13 cellular contexts compared by ENCODE assay signal in the genomic region with DNA sequence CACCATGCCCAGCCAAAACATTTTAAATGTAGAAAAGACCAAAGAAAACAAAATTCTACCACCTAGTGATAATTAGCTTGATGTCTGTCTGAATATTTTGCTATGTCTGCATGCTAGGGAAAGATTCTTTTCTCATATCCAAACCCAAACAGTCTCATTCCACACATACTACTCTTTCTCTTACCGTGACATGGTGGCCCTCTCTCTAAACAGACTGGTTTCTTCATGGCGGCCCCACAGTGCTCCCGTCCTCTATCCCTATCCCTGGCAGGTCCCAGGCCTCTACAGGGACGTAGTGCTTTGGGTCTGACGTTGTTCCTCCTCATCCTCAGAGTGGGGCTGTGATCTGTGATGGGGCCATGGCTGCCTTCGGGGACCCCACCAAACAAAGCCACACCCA. TPM values are rescaled to one million over a fixed set of nuclear protein-coding genes. Genes with fewer than 3 reads are reported as not detected.
DNase-seq lines count a peak whose midpoint lies in the region; ATAC-seq and TF ChIP-seq lines count a peak whose summit lies in the region.
"Had no signal": no experiment of that assay in that cellular context is flagged by ENCODE, and none has a peak within 500 bp of the region (broad histone marks: within the 10 kb centered on the region; RNA-seq: fewer than 3 reads in every experiment).

No MANE protein-coding gene starts in this region.

- no peaks in the 10 kb centered on the region for H3K27me3 Mint-ChIP-seq in natural killer cell treated with Interleukin-12 subunit alpha and Interleukin-12 subunit beta and Interleukin-15 and Interleukin-18, amount 100 ng/mL, for 72 hours
- H3K27me3 Mint-ChIP-seq in natural killer cell (ENCODE audit: low read depth in 2 of 2) = no peaks in the 10 kb centered on the region
- H3K27me3 Mint-ChIP-seq in central memory CD8-positive, alpha-beta T cell = no peaks in the 10 kb centered on the region

- peaks cover 0 to 12% of the 10 kb centered on the region in 2 donors for H3K4me1 ChIP-seq in neuronal stem cell (ENCODE audit: control insufficient read depth in 2 of 2, insufficient read depth in 1 of 2, low read depth in 1 of 2, low read length in 2 of 2)
- H3K4me1 ChIP-seq: HAP-1 had no signal

- H4K8ac ChIP-seq in neuronal stem cell (ENCODE audit: low read depth, low read length) = no peak overlapping the region

- no peak overlapping the region for H2AK5ac ChIP-seq in neuronal stem cell (ENCODE audit: low read depth, low read length)

- H3K9me3 ChIP-seq in neuronal stem cell (replicated peaks in 1 of 2; ENCODE audit: control insufficient read depth in 2 of 2, insufficient read depth in 1 of 2, low read depth in 1 of 2, low read length in 2 of 2) = no peaks in the 10 kb centered on the region
- H3K9me3 ChIP-seq: BLaER1, HAP-1 had no signal

- intact Hi-C loops in natural killer cell (cut with micrococcal nuclease) = no loop called here

- WGBS in neuronal stem cell (ENCODE audit: extremely low coverage in 2 of 2, insufficient read length in 2 of 2, insufficient replicate concordance in 1 of 2), 2 donors = no CpG with 5 or more reads among the region's 6 CpGs

- peaks cover 6 to 7% of the 10 kb centered on the region in 2 donors for H3K4me1 Mint-ChIP-seq in natural killer cell treated with Interleukin-12 subunit alpha and Interleukin-12 subunit beta and Interleukin-15 and Interleukin-18, amount 100 ng/mL, for 72 hours (ENCODE audit: low read depth in 2 of 2)
- peaks cover 0 to 4% of the 10 kb centered on the region in 2 donors for H3K4me1 Mint-ChIP-seq in natural killer cell
- H3K4me1 Mint-ChIP-seq in central memory CD8-positive, alpha-beta T cell = peaks cover 63% of the 10 kb centered on the region

- no peak overlapping the region for H3K4ac ChIP-seq in neuronal stem cell (ENCODE audit: low read length)

- H4K91ac ChIP-seq in neuronal stem cell (ENCODE audit: low read depth, low read length, poor library complexity) = no peak overlapping the region

- H3K4me3 Mint-ChIP-seq in natural killer cell treated with Interleukin-12 subunit alpha and Interleukin-12 subunit beta and Interleukin-15 and Interleukin-18, amount 100 ng/mL, for 72 hours = no peak overlapping the region
- H3K4me3 Mint-ChIP-seq in natural killer cell = no peak overlapping the region
- H3K4me3 Mint-ChIP-seq in central memory CD8-positive, alpha-beta T cell = no peak overlapping the region

- peak overlapping the region; percentile 22 for H3K23ac ChIP-seq in neuronal stem cell (ENCODE audit: low read depth, low read length, poor library complexity)

- H3K79me1 ChIP-seq in neuronal stem cell (ENCODE audit: low read depth, low read length) = no peaks in the 10 kb centered on the region

- H3K36me3 Mint-ChIP-seq in natural killer cell treated with Interleukin-12 subunit alpha and Interleukin-12 subunit beta and Interleukin-15 and Interleukin-18, amount 100 ng/mL, for 72 hours = no peaks in the 10 kb centered on the region
- no peaks in the 10 kb centered on the region for H3K36me3 Mint-ChIP-seq in natural killer cell
- H3K36me3 Mint-ChIP-seq in central memory CD8-positive, alpha-beta T cell (ENCODE audit: insufficient read depth) = peaks cover 4% of the 10 kb centered on the region

- H2BK15ac ChIP-seq in neuronal stem cell (ENCODE audit: low read length) = no peak overlapping the region

- peaks cover 0 to 11% (median 0%) of the 10 kb centered on the region in 3 experiments for H3K27me3 ChIP-seq in neuronal stem cell (ENCODE audit: control insufficient read depth in 3 of 3, insufficient read depth in 3 of 3, low read depth in 1 of 3, low read length in 3 of 3)
- H3K27me3 ChIP-seq: BLaER1 had no signal

- H3K27ac Mint-ChIP-seq in natural killer cell treated with Interleukin-12 subunit alpha and Interleukin-12 subunit beta and Interleukin-15 and Interleukin-18, amount 100 ng/mL, for 72 hours = no peak overlapping the region
- H3K27ac Mint-ChIP-seq in natural killer cell = no peak overlapping the region
- H3K27ac Mint-ChIP-seq in central memory CD8-positive, alpha-beta T cell (ENCODE audit: low read depth) = peak overlapping the region; percentile 74

- no peak for TF ChIP-seq CTCF in natural killer cell (IDR thresholded peaks at IDR 0.05)

- H3K4me3 ChIP-seq in neuronal stem cell (ENCODE audit: low read length in 2 of 2) = no peak overlapping the region
- H3K4me3 ChIP-seq: BLaER1, HAP-1 had no signal

- H2BK120ac ChIP-seq in neuronal stem cell (ENCODE audit: low read depth, low read length) = no peak overlapping the region

- H3K14ac ChIP-seq in neuronal stem cell (ENCODE audit: low read length) = no peak overlapping the region

- no peak overlapping the region for H2AFZ ChIP-seq in neuronal stem cell (ENCODE audit: low read length)

- DNase-seq in natural killer cell treated with Interleukin-12 subunit alpha and Interleukin-12 subunit beta and Interleukin-15 and Interleukin-18, amount 100 ng/mL, for 72 hours (ENCODE audit: low spot score) = peak; percentile 13
- no peak for DNase-seq in natural killer cell
- no peak for DNase-seq in central memory CD8-positive, alpha-beta T cell (ENCODE audit: low spot score in 2 of 2)
- no peak for DNase-seq in neuronal stem cell (ENCODE audit: low spot score)
- no peak for DNase-seq in SK-N-DZ (ENCODE audit: low spot score)
- no peak for DNase-seq in KG1 (lab: John Stamatoyannopoulos, UW)
- DNase-seq in activated naive CD4-positive, alpha-beta T cell treated with Interleukin-2 at 50 U/mL for 16 hours = no peak
- DNase-seq in NK-92 (lab: John Stamatoyannopoulos, UW; ENCODE audit: unreplicated experiment) = no peak
- DNase-seq: DMS53, GF-D8 had no signal

- H3K18ac ChIP-seq in neuronal stem cell (ENCODE audit: low read length) = no peak overlapping the region

- no peak for ATAC-seq in natural killer cell treated with Interleukin-12 subunit alpha and Interleukin-12 subunit beta and Interleukin-15 and Interleukin-18, amount 100 ng/mL, for 72 hours
- no peak for ATAC-seq in natural killer cell
- no peak for ATAC-seq in central memory CD8-positive, alpha-beta T cell (replicated peaks; ENCODE audit: extremely low read depth, poor library complexity, severe bottlenecking)

- H3K4me2 ChIP-seq in neuronal stem cell (ENCODE audit: insufficient read depth, low read length, poor library complexity, severe bottlenecking) = no peak overlapping the region
- H3K4me2 ChIP-seq: BLaER1 had no signal

- no peak overlapping the region for H2BK12ac ChIP-seq in neuronal stem cell (ENCODE audit: low read length)

- no peaks in the 10 kb centered on the region for H3K36me3 ChIP-seq in neuronal stem cell (replicated peaks in 1 of 2; ENCODE audit: control insufficient read depth in 2 of 2, insufficient read depth in 2 of 2, low read length in 2 of 2)
- H3K36me3 ChIP-seq: BLaER1, HAP-1 had no signal

- H3K9ac ChIP-seq in neuronal stem cell (ENCODE audit: low read depth, low read length, poor library complexity) = no peak overlapping the region
- H3K9ac ChIP-seq: BLaER1 had no signal

- H2BK5ac ChIP-seq in neuronal stem cell (ENCODE audit: low read length) = no peak overlapping the region

- no peaks in the 10 kb centered on the region for H3K9me3 Mint-ChIP-seq in natural killer cell treated with Interleukin-12 subunit alpha and Interleukin-12 subunit beta and Interleukin-15 and Interleukin-18, amount 100 ng/mL, for 72 hours
- H3K9me3 Mint-ChIP-seq in natural killer cell = no peaks in the 10 kb centered on the region
- no peaks in the 10 kb centered on the region for H3K9me3 Mint-ChIP-seq in central memory CD8-positive, alpha-beta T cell

- no peak overlapping the region for H3K27ac ChIP-seq in neuronal stem cell (replicated peaks; ENCODE audit: low read length)
- H3K27ac ChIP-seq: 22Rv1, BLaER1 had no signal

RNA-seq across cellular contexts. Expression of gene CORO2A, which starts 8.1 kb away (rescaled TPM):
- 1 to 10 TPM in 1 of 2 donors, under 1 TPM in 1; 0.95 to 1.8 TPM for total RNA-seq in natural killer cell treated with Interleukin-12 subunit alpha and Interleukin-12 subunit beta and Interleukin-15 and Interleukin-18, amount 100 ng/mL, for 72 hours
- 1 to 10 TPM; 1.9 to 3.6 (median 2.3) TPM for total RNA-seq in natural killer cell
- polyA plus RNA-seq in neuronal stem cell (2013, experiment 1 of 2) = 4.3 TPM
- polyA plus RNA-seq in neuronal stem cell (2013, experiment 2 of 2) = 4.5 TPM
- 12.8 and 13.7 TPM in 2 replicates for polyA plus RNA-seq in SK-N-DZ (2014; cell fraction: cytosol; rRNA removed)
- 4.2 and 4.8 TPM in 2 replicates for polyA plus RNA-seq in SK-N-DZ (2014; cell fraction: nucleus; rRNA removed)
